In the genomic region with DNA sequence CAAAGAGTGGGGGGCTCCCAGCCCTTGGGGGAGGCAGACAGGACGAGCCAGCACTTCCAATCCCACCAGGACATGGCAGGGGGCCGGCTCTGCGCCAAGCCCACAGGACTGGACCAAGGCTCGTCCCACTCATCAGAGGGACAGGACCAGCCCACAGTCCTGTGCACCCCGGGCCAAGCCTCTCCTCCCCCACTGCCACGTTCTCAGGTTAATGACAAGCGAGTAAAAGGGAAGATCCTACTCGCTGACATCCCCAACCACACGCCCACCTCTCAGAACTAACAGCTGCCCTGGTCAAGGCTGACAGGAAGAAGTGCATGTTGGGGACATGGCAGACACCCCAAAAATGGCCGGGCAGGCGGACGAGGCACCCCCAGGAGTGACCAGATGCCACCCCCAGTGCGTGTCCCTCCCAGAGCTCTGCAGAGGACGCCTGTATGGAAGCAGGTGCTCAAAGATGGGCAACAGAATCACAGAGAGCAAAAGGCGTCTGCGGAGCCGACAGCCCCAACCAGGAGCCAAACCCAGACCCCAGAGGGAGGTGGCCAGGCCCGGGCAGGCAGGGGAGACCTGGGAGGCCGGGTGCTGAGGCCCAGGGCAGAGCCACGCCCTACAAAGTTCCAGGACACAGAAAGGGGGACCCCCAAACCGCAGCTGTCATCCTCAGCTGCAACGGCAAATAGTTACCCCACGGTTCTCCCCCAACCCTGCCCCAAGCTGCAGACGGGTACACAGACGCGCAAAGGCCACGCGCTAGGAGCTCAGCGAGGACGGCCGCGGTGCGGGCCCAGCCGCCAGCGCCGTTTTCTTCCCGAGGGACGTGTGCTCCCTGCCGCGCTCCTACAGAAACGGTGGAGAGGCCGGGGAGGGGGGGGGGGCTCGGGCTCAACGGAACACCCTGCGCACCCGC, we compare ENCODE assay signal across 8 cellular contexts. TPM values are rescaled to one million over a fixed set of nuclear protein-coding genes. Genes with fewer than 3 reads are reported as not detected.
DNase-seq lines count a peak whose midpoint lies in the region; ATAC-seq and TF ChIP-seq lines count a peak whose summit lies in the region.

No MANE protein-coding gene starts in this region.

- dilution Hi-C loops in mammary epithelial cell (cut with HindIII; ENCODE audit: low sequenced_read_pairs), result no loop called here

- DNase-seq in NCI-H345 (lab: John Stamatoyannopoulos, UW) (peak; percentile 4), NCI-H345 treated with DMSO at 0.1 percent for 48 hours (lab: John Stamatoyannopoulos, UW; ENCODE audit: unreplicated experiment) (no peak), NT2/D1 (ENCODE audit: low read depth, low spot score) (no peak), mammary epithelial cell (peak; percentile 8), left colon (peak in 1 of 2 donors; percentile 31), suprapubic skin (ENCODE audit: low spot score in 2 of 2) (peak; percentile 66 to 76), DMS79 treated with DMSO at 0.1 percent for 48 hours (lab: John Stamatoyannopoulos, UW) (no peak)

- no peak for TF ChIP-seq EP300 in suprapubic skin (IDR thresholded peaks at IDR 0.05)

- peaks cover 73% of the 10 kb centered on the region for H3K79me2 ChIP-seq in mammary epithelial cell (ENCODE audit: insufficient read depth, low read length)

- CTCF ChIA-PET in mammary epithelial cell (lab: Charles Lee; ENCODE audit: low non-redundant PET), result no interaction called here

- H3K9ac ChIP-seq in NT2/D1 (ENCODE audit: insufficient read length, low read depth) (peak overlapping the region; percentile 99), mammary epithelial cell (ENCODE audit: insufficient read depth, low read length) (peak overlapping the region; percentile 77)

- BruUV-seq in mammary epithelial cell (replicated peaks; lab: Mats Ljungman, UMichigan), result TSS peak; percentile 17

- H2AFZ ChIP-seq in mammary epithelial cell (ENCODE audit: low read depth, low read length), result peak overlapping the region; percentile 39

- H3K27me3 ChIP-seq in NT2/D1 (ENCODE audit: insufficient read depth, insufficient read length), result no peaks in the 10 kb centered on the region
- no peaks in the 10 kb centered on the region for H3K27me3 ChIP-seq in mammary epithelial cell (ENCODE audit: insufficient read depth, low read length)
- no peaks in the 10 kb centered on the region for H3K27me3 ChIP-seq in suprapubic skin

- H3K4me1 ChIP-seq in NT2/D1 (ENCODE audit: insufficient read depth, insufficient read length) (peaks cover 23% of the 10 kb centered on the region), mammary epithelial cell (ENCODE audit: insufficient read depth, low read length) (peaks cover 32% of the 10 kb centered on the region), suprapubic skin (peaks cover 71% of the 10 kb centered on the region)

- WGBS in mammary epithelial cell (ENCODE audit: low coverage, missing lambda C conversion rate), result 25% methylated on average over 10 of the region's 46 CpGs
- 20% methylated on average over 9 of the region's 46 CpGs for WGBS in suprapubic skin

- peak; percentile 8 for ATAC-seq in left colon
- no peak for ATAC-seq in GM19397 (IDR thresholded peaks at IDR 0.05; ENCODE audit: unreplicated experiment)

- peak overlapping the region; percentile 99 for H3K4me2 ChIP-seq in mammary epithelial cell (ENCODE audit: insufficient read depth, low read depth, low read length)

- TF ChIP-seq CTCF in mammary epithelial cell (conservative IDR thresholded peaks at IDR 0.05 in 1 of 2, IDR thresholded peaks at IDR 0.05 in 1 of 2; ENCODE audit: extremely low read depth in 1 of 2, insufficient read depth in 1 of 2, low read depth in 1 of 2, low read length in 2 of 2) (no peak), suprapubic skin (IDR thresholded peaks at IDR 0.05) (no peak)

- H3K27ac ChIP-seq in mammary epithelial cell (ENCODE audit: insufficient read depth, low read depth, low read length) (peak overlapping the region; percentile 52), suprapubic skin (peak overlapping the region; percentile 97)

- in situ Hi-C loops in mammary epithelial cell (cut with MboI; ENCODE audit: low sequenced_read_pairs in 2 of 2), result no loop called here

- H3K9me3 ChIP-seq in NT2/D1 (ENCODE audit: insufficient read depth, low read length) (peaks cover 10% of the 10 kb centered on the region; the same call in 1 of the 2 replicates), mammary epithelial cell (replicated peaks; ENCODE audit: insufficient read depth, low read length) (peaks cover 16% of the 10 kb centered on the region), suprapubic skin (no peaks in the 10 kb centered on the region)

- TF ChIP-seq POLR2A in suprapubic skin (IDR thresholded peaks at IDR 0.05), result no peak

- intact Hi-C loops in mammary epithelial cell (cut with micrococcal nuclease) (loop anchor here (5.0 kb wide), 1 partner anchor 80 kb away; no protein-coding TSS in a partner anchor), left colon (cut with DNase I, micrococcal nuclease) (loop anchor here (10.0 kb wide), 2 partner anchors 82 to 98 kb away; partner anchors contain the start of gene UVSSA (in 1 of the 2))

- peaks cover 58% of the 10 kb centered on the region for H3K36me3 ChIP-seq in NT2/D1 (ENCODE audit: insufficient read depth, insufficient read length, low read length)
- no peaks in the 10 kb centered on the region for H3K36me3 ChIP-seq in mammary epithelial cell (ENCODE audit: insufficient read depth, low read length)
- H3K36me3 ChIP-seq in suprapubic skin, result no peaks in the 10 kb centered on the region

- peaks cover 15% of the 10 kb centered on the region for H4K20me1 ChIP-seq in mammary epithelial cell (ENCODE audit: insufficient read depth, low read length)

- H3K4me3 ChIP-seq in NT2/D1 (ENCODE audit: insufficient read length, low read depth) (peak overlapping the region; percentile 88), mammary epithelial cell (replicated peaks in 1 of 3; ENCODE audit: insufficient read depth in 1 of 3, low read depth in 2 of 3, low read length in 3 of 3) (peak overlapping the region; percentile 59 to 78 (median 75)), suprapubic skin (peak overlapping the region; percentile 96)

RNA-seq across cellular contexts. Expression of gene CTBP1, which starts 1.8 kb away (rescaled TPM):
- total RNA-seq in mammary epithelial cell (100 to 1,000 TPM; 127 to 237 TPM), left colon (100 to 1,000 TPM; 156 to 180 TPM), suprapubic skin (100 to 1,000 TPM; 145 to 255 (median 181) TPM)
- polyA plus RNA-seq in mammary epithelial cell, result 83.3 TPM
- 32.7 TPM for polyA minus RNA-seq in mammary epithelial cell

RNA-seq across cellular contexts. Expression of gene MAEA, which starts 42.5 kb away (rescaled TPM):
- total RNA-seq in mammary epithelial cell, result 100 to 1,000 TPM in 1 of 2 donors, 10 to 100 TPM in 1; 80.4 to 109 TPM
- 120 TPM for polyA plus RNA-seq in mammary epithelial cell
- polyA minus RNA-seq in mammary epithelial cell, result 86.1 TPM
- total RNA-seq in left colon, result 100 to 1,000 TPM in 1 of 2 donors, 10 to 100 TPM in 1; 88.7 to 101 TPM
- 100 to 1,000 TPM in 1 of 4 donors, 10 to 100 TPM in 3; 58.7 to 112 (median 69.5) TPM for total RNA-seq in suprapubic skin

Comparison
In these comparisons a context has a peak if more than half of its experiments do, and no peak if none do; other contexts are left out.
1. DNase-seq: peak in NCI-H345 (single experiment), mammary epithelial cell (single experiment) and suprapubic skin (2 of 2); none in NCI-H345 treated with DMSO at 0.1 percent for 48 hours (single experiment), NT2/D1 (single experiment) and DMS79 treated with DMSO at 0.1 percent for 48 hours (single experiment).
2. Peak in every context shown above with its lines, with median percentiles within 50 percentile points of each other: H3K4me3 ChIP-seq.